ENCODE assay signal across 29 cellular contexts in genomic region chr5:60835554-60835953, GRCh38.
A peak's percentile ranks its signal among the peaks of the same experiment; 100 is the strongest.
DNase-seq lines count a peak whose midpoint lies in the region; ATAC-seq and TF ChIP-seq lines count a peak whose summit lies in the region.
"Had no signal": no experiment of that assay in that cellular context is flagged by ENCODE, and none has a peak within 500 bp of the region (broad histone marks: within the 10 kb centered on the region; RNA-seq: fewer than 3 reads in every experiment).

No MANE protein-coding gene starts in this region.

- no peak for ATAC-seq in stimulated activated effector memory CD8-positive, alpha-beta T cell treated with anti-CD3 and anti-CD28 coated beads, Interleukin-12 subunit alpha, Interleukin-12 subunit beta, amount 100 ng/mL, for 72 hours
- ATAC-seq: mucosa of descending colon, natural killer cell, psoas muscle had no signal

- no peaks in the 10 kb centered on the region for H3K4me1 ChIP-seq in effector memory CD4-positive, alpha-beta T cell (ENCODE audit: control insufficient read depth, insufficient read depth, low read length, poor library complexity, severe bottlenecking)
- H3K4me1 ChIP-seq: psoas muscle, sigmoid colon, tibial nerve had no signal

- H3K27ac ChIP-seq in brain microvascular endothelial cell = no peak overlapping the region
- H3K27ac ChIP-seq in effector memory CD4-positive, alpha-beta T cell (ENCODE audit: insufficient read depth, low read length, poor library complexity, severe bottlenecking) = no peak overlapping the region
- H3K27ac ChIP-seq: psoas muscle, sigmoid colon, tibial nerve had no signal

- no peaks in the 10 kb centered on the region for H3K9me3 ChIP-seq in effector memory CD4-positive, alpha-beta T cell (ENCODE audit: control insufficient read depth, low read length)
- H3K9me3 ChIP-seq: mucosa of descending colon, psoas muscle, sigmoid colon, tibial nerve had no signal

- no peaks in the 10 kb centered on the region for H3K9me3 Mint-ChIP-seq in stimulated activated effector memory CD8-positive, alpha-beta T cell treated with anti-CD3 and anti-CD28 coated beads, Interleukin-12 subunit alpha, Interleukin-12 subunit beta, amount 100 ng/mL, for 72 hours
- H3K9me3 Mint-ChIP-seq: activated CD4-positive, alpha-beta memory T cell treated with anti-CD3 and anti-CD28 coated beads, Interleukin-2, amount 10 ng/mL, durations not matched to agents 7 days and 5 days; activated T-helper 1 cell treated with anti-CD3 and anti-CD28 coated beads, Interleukin-12 subunit alpha, Interleukin-12 subunit beta, Interleukin-2, Interleukin-4 antibody, amounts not matched to agents 30 ng/mL and 10 ng/mL and 1 ng/mL, durations not matched to agents 14 hours and 24 hours and 36 hours; natural killer cell had no signal

- no peak overlapping the region for H3K27ac Mint-ChIP-seq in stimulated activated effector memory CD8-positive, alpha-beta T cell treated with anti-CD3 and anti-CD28 coated beads, Interleukin-12 subunit alpha, Interleukin-12 subunit beta, amount 100 ng/mL, for 72 hours
- H3K27ac Mint-ChIP-seq: activated CD4-positive, alpha-beta memory T cell treated with anti-CD3 and anti-CD28 coated beads, Interleukin-2, amount 10 ng/mL, durations not matched to agents 7 days and 5 days; activated T-helper 1 cell treated with anti-CD3 and anti-CD28 coated beads, Interleukin-12 subunit alpha, Interleukin-12 subunit beta, Interleukin-2, Interleukin-4 antibody, amounts not matched to agents 30 ng/mL and 10 ng/mL and 1 ng/mL, durations not matched to agents 14 hours and 24 hours and 36 hours; natural killer cell had no signal

- H3K4me3 Mint-ChIP-seq in stimulated activated effector memory CD8-positive, alpha-beta T cell treated with anti-CD3 and anti-CD28 coated beads, Interleukin-12 subunit alpha, Interleukin-12 subunit beta, amount 100 ng/mL, for 72 hours = no peak overlapping the region
- H3K4me3 Mint-ChIP-seq: activated CD4-positive, alpha-beta memory T cell treated with anti-CD3 and anti-CD28 coated beads, Interleukin-2, amount 10 ng/mL, durations not matched to agents 7 days and 5 days; activated T-helper 1 cell treated with anti-CD3 and anti-CD28 coated beads, Interleukin-12 subunit alpha, Interleukin-12 subunit beta, Interleukin-2, Interleukin-4 antibody, amounts not matched to agents 30 ng/mL and 10 ng/mL and 1 ng/mL, durations not matched to agents 14 hours and 24 hours and 36 hours; natural killer cell had no signal

- no peaks in the 10 kb centered on the region for H3K36me3 ChIP-seq in brain microvascular endothelial cell (replicated peaks)
- H3K36me3 ChIP-seq in effector memory CD4-positive, alpha-beta T cell (ENCODE audit: control insufficient read depth, insufficient read depth, low read length) = no peaks in the 10 kb centered on the region
- H3K36me3 ChIP-seq: sigmoid colon, tibial nerve had no signal

- H3K4me1 Mint-ChIP-seq in stimulated activated effector memory CD8-positive, alpha-beta T cell treated with anti-CD3 and anti-CD28 coated beads, Interleukin-12 subunit alpha, Interleukin-12 subunit beta, amount 100 ng/mL, for 72 hours = no peaks in the 10 kb centered on the region
- H3K4me1 Mint-ChIP-seq: natural killer cell had no signal

- no peaks in the 10 kb centered on the region for H3K27me3 ChIP-seq in brain microvascular endothelial cell (replicated peaks)
- no peaks in the 10 kb centered on the region for H3K27me3 ChIP-seq in effector memory CD4-positive, alpha-beta T cell (replicated peaks; ENCODE audit: control insufficient read depth, insufficient read depth, low read length, poor library complexity, severe bottlenecking)
- H3K27me3 ChIP-seq: tibial nerve had no signal

- TF ChIP-seq CTCF in brain microvascular endothelial cell (IDR thresholded peaks at IDR 0.05; ENCODE audit: low read depth, low read length, missing control alignments) = no peak
- TF ChIP-seq CTCF in fibroblast of pulmonary artery (IDR thresholded peaks at IDR 0.05; ENCODE audit: low read length, missing control alignments) = no peak

- no peaks in the 10 kb centered on the region for H3K36me3 Mint-ChIP-seq in stimulated activated effector memory CD8-positive, alpha-beta T cell treated with anti-CD3 and anti-CD28 coated beads, Interleukin-12 subunit alpha, Interleukin-12 subunit beta, amount 100 ng/mL, for 72 hours
- H3K36me3 Mint-ChIP-seq: natural killer cell had no signal

- in situ Hi-C loops in brain microvascular endothelial cell (cut with HindIII; ENCODE audit: low pct_ligation_motif_present, low sequenced_read_pairs) = no loop called here

- peak; percentile 47 for DNase-seq in HS-27A (ENCODE audit: low read depth)
- DNase-seq in brain microvascular endothelial cell = peak; percentile 13
- peak; percentile 28 for DNase-seq in fibroblast of pulmonary artery (ENCODE audit: low read depth)
- DNase-seq in NCI-H345 (lab: John Stamatoyannopoulos, UW) = no peak
- no peak for DNase-seq in RPMI8226
- DNase-seq in effector memory CD4-positive, alpha-beta T cell = no peak
- no peak for DNase-seq in stimulated activated effector memory CD8-positive, alpha-beta T cell treated with anti-CD3 and anti-CD28 coated beads, Interleukin-12 subunit alpha, Interleukin-12 subunit beta, amount 100 ng/mL, for 72 hours (ENCODE audit: low spot score in 2 of 2)
- DNase-seq: activated CD4-positive, alpha-beta memory T cell treated with anti-CD3 and anti-CD28 coated beads, Interleukin-2, amount 10 ng/mL, durations not matched to agents 7 days and 5 days; activated CD8-positive, alpha-beta memory T cell treated with anti-CD3 and anti-CD28 coated beads, Interleukin-2, amount 50 U/mL, for 4 hours; activated naive CD4-positive, alpha-beta T cell treated with Interleukin-2 at 50 U/mL for 16 hours; Calu3; DMS79; erythroblast; GF-D8; head of caudate nucleus; KBM-7; kidney; mucosa of descending colon; natural killer cell; NCI-H1417 treated with DMSO at 0.1 percent for 48 hours; NCI-H2081; NCI-H526 treated with DMSO at 0.1 percent for 48 hours; nucleus accumbens; psoas muscle; SIG-M5; sigmoid colon; stimulated activated CD4-positive, alpha-beta T cell treated with anti-CD3 and anti-CD28 coated beads, Interleukin-4, amount 100 ng/mL, for 1 hour had no signal

- no peak overlapping the region for H3K4me3 ChIP-seq in brain microvascular endothelial cell (ENCODE audit: low read depth, low read length)
- H3K4me3 ChIP-seq in fibroblast of pulmonary artery (replicated peaks; ENCODE audit: low read depth, low read length) = no peak overlapping the region
- H3K4me3 ChIP-seq in effector memory CD4-positive, alpha-beta T cell (ENCODE audit: insufficient read depth, low read depth, low read length, poor library complexity, severe bottlenecking) = no peak overlapping the region
- H3K4me3 ChIP-seq: mucosa of descending colon, psoas muscle, sigmoid colon, tibial nerve had no signal

Comparison
In these comparisons a context has a peak if more than half of its experiments do, and no peak if none do; other contexts are left out.
1. DNase-seq: peak in HS-27A (single experiment), brain microvascular endothelial cell (single experiment) and fibroblast of pulmonary artery (single experiment); none in NCI-H345 (single experiment), RPMI8226 (single experiment), effector memory CD4-positive, alpha-beta T cell (0 of 3) and stimulated activated effector memory CD8-positive, alpha-beta T cell treated with anti-CD3 and anti-CD28 coated beads, Interleukin-12 subunit alpha, Interleukin-12 subunit beta, amount 100 ng/mL, for 72 hours (0 of 2).